Comparison of ENCODE assay signal across 1 cellular context in genomic region chr6:39793528-39793927, GRCh38.
TF ChIP-seq lines count a peak whose summit lies in the region.

No MANE protein-coding gene starts in this region.

TF ChIP-seq in HepG2, 621 proteins besides CTCF, POLR2A, EP300 and RAD21 (continued from another document):
- TF ChIP-seq ZBTB40 (IDR thresholded peaks at IDR 0.05) (no peak), ZBTB40 (CRISPR knock-in tag; IDR thresholded peaks at IDR 0.05) (no peak), ZFP82 (CRISPR knock-in tag; IDR thresholded peaks at IDR 0.05; ENCODE audit: borderline replicate concordance) (no peak), TCF12 (IDR thresholded peaks at IDR 0.05) (no peak), TCF12 (CRISPR knock-in tag; IDR thresholded peaks at IDR 0.05) (no peak)
TF ChIP-seq in HepG2: peak in this region for 0.
